Comparison of ENCODE assay signal across 9 cellular contexts in genomic region chr7:37832194-37832593, GRCh38. TPM values are rescaled to one million over a fixed set of nuclear protein-coding genes. Genes with fewer than 3 reads are reported as not detected.
DNase-seq lines count a peak whose midpoint lies in the region; ATAC-seq, FAIRE-seq and TF ChIP-seq lines count a peak whose summit lies in the region.
"Had no signal": no experiment of that assay in that cellular context is flagged by ENCODE, and none has a peak within 500 bp of the region (broad histone marks: within the 10 kb centered on the region; RNA-seq: fewer than 3 reads in every experiment).

No MANE protein-coding gene starts in this region.

- H3K27ac ChIP-seq in SJCRH30 = no peak overlapping the region
- no peak overlapping the region for H3K27ac ChIP-seq in right cardiac atrium (ENCODE audit: low read length)
- H3K27ac ChIP-seq in thoracic aorta = no peak overlapping the region

- no peaks in the 10 kb centered on the region for H3K9me3 Mint-ChIP-seq in activated CD4-positive, alpha-beta T cell treated with anti-CD3 and anti-CD28 coated beads, Interleukin-2, amount 10 ng/mL, durations not matched to agents 24 days and 14 days
- H3K9me3 Mint-ChIP-seq: activated T-cell treated with anti-CD3 and anti-CD28 coated beads, Interleukin-2, amount 50 U/mL, for 4 hours had no signal

- H3K27ac Mint-ChIP-seq in activated CD4-positive, alpha-beta T cell treated with anti-CD3 and anti-CD28 coated beads, Interleukin-2, amount 10 ng/mL, durations not matched to agents 24 days and 14 days = no peak overlapping the region

- H3K4me3 ChIP-seq in BE2C (ENCODE audit: low read depth, low read length) (no peak overlapping the region), SJCRH30 (no peak overlapping the region), right cardiac atrium (ENCODE audit: low read length) (no peak overlapping the region), thoracic aorta (no peak overlapping the region)

- peak; percentile 92 for ATAC-seq in HG03442 (IDR thresholded peaks at IDR 0.05; ENCODE audit: unreplicated experiment)
- peak; percentile 96 to 99 for ATAC-seq in right cardiac atrium
- no peak for ATAC-seq in thoracic aorta (ENCODE audit: insufficient number of reproducible peaks, low FRiP score, low read depth)

- intact Hi-C loops in right cardiac atrium (cut with DNase I) = loop anchor here (5.0 to 10.0 kb wide), 5 partner anchors 205 to 627 kb away; no protein-coding TSS in a partner anchor
- intact Hi-C loops in activated CD4-positive, alpha-beta T cell treated with anti-CD3 and anti-CD28 coated beads, Interleukin-2, amount 10 ng/mL, durations not matched to agents 24 days and 14 days (cut with micrococcal nuclease) = loop anchor here (2.0 to 10.0 kb wide), 2 partner anchors 287 to 623 kb away; no protein-coding TSS in a partner anchor

- 5% methylated on average over 4 of the region's 4 CpGs for WGBS in right cardiac atrium

- H3K27me3 Mint-ChIP-seq in activated CD4-positive, alpha-beta T cell treated with anti-CD3 and anti-CD28 coated beads, Interleukin-2, amount 10 ng/mL, durations not matched to agents 24 days and 14 days = peaks cover 17% of the 10 kb centered on the region

- peak; percentile 82 for FAIRE-seq in GM19239 (lab: Jason Lieb, UNC)

- peaks cover 3% of the 10 kb centered on the region for H3K4me1 Mint-ChIP-seq in activated CD4-positive, alpha-beta T cell treated with anti-CD3 and anti-CD28 coated beads, Interleukin-2, amount 10 ng/mL, durations not matched to agents 24 days and 14 days

- no peak overlapping the region for H3K4me3 Mint-ChIP-seq in activated CD4-positive, alpha-beta T cell treated with anti-CD3 and anti-CD28 coated beads, Interleukin-2, amount 10 ng/mL, durations not matched to agents 24 days and 14 days
- H3K4me3 Mint-ChIP-seq: activated T-cell treated with anti-CD3 and anti-CD28 coated beads, Interleukin-2, amount 50 U/mL, for 4 hours had no signal

- H3K4me1 ChIP-seq in BE2C (no peaks in the 10 kb centered on the region), SJCRH30 (peaks cover 12% of the 10 kb centered on the region), right cardiac atrium (ENCODE audit: control insufficient read depth, insufficient read depth, low read length) (no peaks in the 10 kb centered on the region), thoracic aorta (ENCODE audit: control insufficient read depth in 1 of 2, low read depth in 2 of 2) (peaks cover 0 to 4% of the 10 kb centered on the region in 2 donors)

- H3K36me3 Mint-ChIP-seq in activated CD4-positive, alpha-beta T cell treated with anti-CD3 and anti-CD28 coated beads, Interleukin-2, amount 10 ng/mL, durations not matched to agents 24 days and 14 days (ENCODE audit: low read depth) = no peaks in the 10 kb centered on the region

- TF ChIP-seq CTCF in BE2C (IDR thresholded peaks at IDR 0.05; ENCODE audit: low read depth, low read length) = no peak
- TF ChIP-seq CTCF in thoracic aorta (IDR thresholded peaks at IDR 0.05) = no peak

- DNase-seq in BE2C (peak; percentile 64), GM19239 (ENCODE audit: insufficient read length, low spot score) (no peak), SJCRH30 (peak; percentile 92 to 95), right cardiac atrium (peak; percentile 80 to 94 (median 92)), thoracic aorta (ENCODE audit: low spot score) (peak; percentile 21)
- no peak for DNase-seq in stimulated activated CD4-positive, alpha-beta T cell treated with anti-CD3 and anti-CD28 coated beads, Interleukin-2, amount 100 ng/mL, for 24 hours
- no peak for DNase-seq in activated CD4-positive, alpha-beta T cell treated with anti-CD3 and anti-CD28 coated beads, Interleukin-2, amount 10 ng/mL, durations not matched to agents 24 days and 14 days
- DNase-seq: activated T-cell treated with anti-CD3 and anti-CD28 coated beads, Interleukin-2, amount 50 U/mL, for 4 hours had no signal

- no peaks in the 10 kb centered on the region for H3K27me3 ChIP-seq in BE2C
- no peaks in the 10 kb centered on the region for H3K27me3 ChIP-seq in SJCRH30
- H3K27me3 ChIP-seq in right cardiac atrium (ENCODE audit: control insufficient read depth, insufficient read depth) = no peaks in the 10 kb centered on the region
- no peaks in the 10 kb centered on the region for H3K27me3 ChIP-seq in thoracic aorta (replicated peaks; ENCODE audit: insufficient read depth)

- H3K9me3 ChIP-seq in BE2C (no peaks in the 10 kb centered on the region), SJCRH30 (replicated peaks) (no peaks in the 10 kb centered on the region), right cardiac atrium (ENCODE audit: control insufficient read depth, low read length) (no peaks in the 10 kb centered on the region), thoracic aorta (no peaks in the 10 kb centered on the region)

- H3K36me3 ChIP-seq in BE2C = no peaks in the 10 kb centered on the region
- H3K36me3 ChIP-seq in SJCRH30 = no peaks in the 10 kb centered on the region
- H3K36me3 ChIP-seq in thoracic aorta = no peaks in the 10 kb centered on the region

RNA-seq across cellular contexts. Expression of gene NME8, which starts 16.2 kb away (rescaled TPM):
- not detected for polyA plus RNA-seq in BE2C (2012; ENCODE audit: insufficient read depth, insufficient read length, low read depth)
- not detected in 2 replicates for total RNA-seq in SJCRH30 (2014; rRNA removed; shearing (Covaris generic))
- total RNA-seq in right cardiac atrium (not detected), thoracic aorta (not detected)
- polyA plus RNA-seq in right cardiac atrium = not detected
- not detected in 2 replicates for total RNA-seq in activated CD4-positive, alpha-beta T cell treated with anti-CD3 and anti-CD28 coated beads, Interleukin-2, amount 10 ng/mL, durations not matched to agents 24 days and 14 days
- total RNA-seq: activated T-cell treated with anti-CD3 and anti-CD28 coated beads, Interleukin-2, amount 50 U/mL, for 4 hours had no signal

Comparison
In these comparisons a context has a peak if more than half of its experiments do, and no peak if none do; other contexts are left out.
1. DNase-seq: peak in BE2C (single experiment), SJCRH30 (2 of 2), right cardiac atrium (3 of 3) and thoracic aorta (single experiment); none in GM19239 (single experiment), stimulated activated CD4-positive, alpha-beta T cell treated with anti-CD3 and anti-CD28 coated beads, Interleukin-2, amount 100 ng/mL, for 24 hours (0 of 2) and activated CD4-positive, alpha-beta T cell treated with anti-CD3 and anti-CD28 coated beads, Interleukin-2, amount 10 ng/mL, durations not matched to agents 24 days and 14 days (single experiment).